8 cellular contexts compared by ENCODE assay signal in the genomic region with DNA sequence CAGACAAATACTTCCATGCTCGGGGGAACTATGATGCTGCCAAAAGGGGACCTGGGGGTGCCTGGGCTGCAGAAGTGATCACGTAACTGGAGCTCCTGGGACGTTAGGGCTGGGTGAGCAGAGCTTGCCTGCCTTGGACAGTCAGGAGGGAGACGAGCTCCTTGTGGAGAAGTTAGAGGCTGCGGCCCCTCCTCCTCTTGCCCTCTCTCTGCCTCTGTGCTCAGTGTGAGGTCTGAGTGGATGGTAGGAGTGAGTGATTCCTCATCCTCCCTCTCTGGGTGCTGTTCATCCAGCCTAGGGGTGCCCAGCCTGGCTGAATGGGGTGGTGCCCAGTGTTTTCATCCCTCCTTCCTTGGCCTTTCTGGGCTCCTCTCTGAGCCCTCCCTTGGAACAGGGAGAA. TPM values are rescaled to one million over a fixed set of nuclear protein-coding genes. Genes with fewer than 3 reads are reported as not detected.
"Had no signal": no experiment of that assay in that cellular context is flagged by ENCODE, and none has a peak within 500 bp of the region (broad histone marks: within the 10 kb centered on the region; RNA-seq: fewer than 3 reads in every experiment).

No MANE protein-coding gene starts in this region.

RNA-seq across cellular contexts. Expression of gene SAA1, which starts 3.2 kb away (rescaled TPM):
- total RNA-seq: NCI-H460, PC-3, SJSA1 had no signal
- polyA plus RNA-seq: SK-N-SH had no signal

RNA-seq across cellular contexts. Expression of gene SAA2, which starts 20.8 kb away (rescaled TPM):
- total RNA-seq: LHCN-M2, NCI-H460, PC-3, SJSA1 had no signal
- polyA plus RNA-seq: SK-N-SH had no signal

RNA-seq across cellular contexts. Expression of gene SAA4, which starts 32.6 kb away (rescaled TPM):
- total RNA-seq: LHCN-M2, MCF 10A, NCI-H460, PC-3, Peyer's patch, Right ventricle myocardium superior, SJSA1 had no signal
- polyA plus RNA-seq: SK-N-SH had no signal
